In genomic region chr4:87275311-87275710, GRCh38 we compare ENCODE assay signal across 21 cellular contexts. TPM values are rescaled to one million over a fixed set of nuclear protein-coding genes. Genes with fewer than 3 reads are reported as not detected.
DNase-seq lines count a peak whose midpoint lies in the region; ATAC-seq and FAIRE-seq lines count a peak whose summit lies in the region.
"Had no signal": no experiment of that assay in that cellular context is flagged by ENCODE, and none has a peak within 500 bp of the region (broad histone marks: within the 10 kb centered on the region; RNA-seq: fewer than 3 reads in every experiment).

No MANE protein-coding gene starts in this region.

- peak; percentile 17 for DNase-seq in DMS53 treated with DMSO at 0.1 percent for 48 hours (lab: John Stamatoyannopoulos, UW; ENCODE audit: unreplicated experiment)
- peak; percentile 29 for DNase-seq in MV-4-11 (lab: John Stamatoyannopoulos, UW)
- DNase-seq in left colon: no peak
- DNase-seq in stimulated activated CD4-positive, alpha-beta T cell treated with anti-CD3 and anti-CD28 coated beads, Interleukin-4, amount 100 ng/mL, for 1 hour: no peak
- DNase-seq in frontal cortex (ENCODE audit: low spot score in 2 of 2): no peak
- DNase-seq: C1 segment of cervical spinal cord; Calu3; CD4-positive, alpha-beta memory T cell; COR-L47; DMS79 treated with DMSO at 0.1 percent for 48 hours; GF-D8; GOT3; HFFc6 had no signal

- intact Hi-C loops in left colon (cut with DNase I, micrococcal nuclease): no loop called here

- ATAC-seq in left colon (peak; percentile 19), HG03025 (IDR thresholded peaks at IDR 0.05; ENCODE audit: low FRiP score, unreplicated experiment) (no peak)

- FAIRE-seq in frontal cortex (lab: Jason Lieb, UNC): no peak
- FAIRE-seq: GM12891, GM18507, H54 had no signal

RNA-seq across cellular contexts. Expression of gene HSD17B13, which starts 47.4 kb away (rescaled TPM):
- total RNA-seq in left colon (1 to 10 TPM in 1 of 2 donors, under 1 TPM in 1; 0.76 to 1.1 TPM), frontal cortex (0.41 TPM)
- total RNA-seq: A172, A673, Calu3, Daoy, G401, HFFc6 had no signal

RNA-seq across cellular contexts. Expression of gene KLHL8, which starts 54.9 kb away (rescaled TPM):
- total RNA-seq in left colon: 10 to 100 TPM; 19.1 to 22.5 TPM
- total RNA-seq in frontal cortex: 162 TPM

Comparison
In these comparisons a context has a peak if more than half of its experiments do, and no peak if none do; other contexts are left out.
1. DNase-seq: peak in DMS53 treated with DMSO at 0.1 percent for 48 hours (single experiment) and MV-4-11 (single experiment); none in left colon (0 of 2), stimulated activated CD4-positive, alpha-beta T cell treated with anti-CD3 and anti-CD28 coated beads, Interleukin-4, amount 100 ng/mL, for 1 hour (single experiment) and frontal cortex (0 of 2).